Comparison of ENCODE assay signal across 12 cellular contexts in the genomic region with DNA sequence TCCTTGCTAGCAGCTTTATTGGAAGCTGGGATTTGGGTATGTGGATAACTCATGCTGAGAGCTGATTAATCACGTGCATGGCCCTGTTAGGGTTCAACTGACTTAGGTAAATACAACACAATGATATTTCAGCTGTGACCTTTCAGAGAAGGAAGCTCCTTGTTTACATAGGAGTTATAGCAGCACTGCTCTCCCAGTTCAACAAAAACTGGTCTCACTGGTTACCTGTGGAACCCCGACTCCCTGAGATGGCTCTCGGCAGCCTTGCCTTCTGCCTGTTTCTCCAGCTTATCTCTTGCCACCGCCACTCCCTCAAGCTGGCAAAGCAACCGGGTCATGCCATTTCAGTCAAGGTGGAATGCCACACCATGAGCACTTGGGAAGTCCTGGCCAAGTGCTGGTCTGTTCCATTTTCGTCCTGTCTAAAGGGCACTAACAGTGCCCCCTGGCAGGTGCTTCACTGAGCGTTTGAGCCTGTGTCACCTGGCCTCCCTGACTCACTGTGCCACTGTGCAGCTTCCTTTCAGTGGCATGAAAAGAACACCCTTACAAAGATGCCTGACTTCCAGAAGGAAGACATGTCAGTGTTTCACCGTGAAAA. TPM values are rescaled to one million over a fixed set of nuclear protein-coding genes. Genes with fewer than 3 reads are reported as not detected.
DNase-seq lines count a peak whose midpoint lies in the region; ATAC-seq, FAIRE-seq and TF ChIP-seq lines count a peak whose summit lies in the region.
"Had no signal": no experiment of that assay in that cellular context is flagged by ENCODE, and none has a peak within 500 bp of the region (broad histone marks: within the 10 kb centered on the region; RNA-seq: fewer than 3 reads in every experiment).

No MANE protein-coding gene starts in this region.

- H3K9me3 Mint-ChIP-seq in CD4-positive, CD25-positive, alpha-beta regulatory T cell: no peaks in the 10 kb centered on the region
- H3K9me3 Mint-ChIP-seq: stimulated activated naive CD8-positive, alpha-beta T cell treated with anti-CD3 and anti-CD28 coated beads, Interleukin-15, Interleukin-2, amounts not matched to agents 100 ng/mL and 50 ng/mL, for 24 hours; T-helper 1 cell treated with Interleukin-12 subunit alpha and Interleukin-12 subunit beta and Interleukin-4 antibody, amounts not matched to agents 30 μg/mL and 1 μg/mL, for 36 hours had no signal

- no peak for DNase-seq in CD4-positive, CD25-positive, alpha-beta regulatory T cell
- DNase-seq in NCI-H146 (lab: John Stamatoyannopoulos, UW) (peak; percentile 84), caudate nucleus (lab: John Stamatoyannopoulos, UW) (peak in 21 of 61 donors; percentile 9 to 90 (median 30)), lung (ENCODE audit: low spot score) (peak; percentile 60), GM12892 (ENCODE audit: insufficient read length) (no peak), GM19240 (ENCODE audit: insufficient read length, low spot score) (no peak), NCI-H1694 (lab: John Stamatoyannopoulos, UW) (no peak)
- DNase-seq in stimulated activated CD4-positive, alpha-beta T cell treated with anti-CD3 and anti-CD28 coated beads, Interleukin-4, amount 100 ng/mL, for 1 hour: no peak

- ATAC-seq in CD4-positive, CD25-positive, alpha-beta regulatory T cell (ENCODE audit: low read depth in 2 of 2): peak in 1 of 2 donors; percentile 40
- ATAC-seq in lung (ENCODE audit: insufficient read depth, low FRiP score): peak; percentile 65

- no peaks in the 10 kb centered on the region for H3K27me3 Mint-ChIP-seq in CD4-positive, CD25-positive, alpha-beta regulatory T cell
- H3K27me3 Mint-ChIP-seq: stimulated activated naive CD8-positive, alpha-beta T cell treated with anti-CD3 and anti-CD28 coated beads, Interleukin-15, Interleukin-2, amounts not matched to agents 100 ng/mL and 50 ng/mL, for 24 hours had no signal

- H3K4me3 Mint-ChIP-seq in CD4-positive, CD25-positive, alpha-beta regulatory T cell: no peak overlapping the region
- H3K4me3 Mint-ChIP-seq: stimulated activated naive CD8-positive, alpha-beta T cell treated with anti-CD3 and anti-CD28 coated beads, Interleukin-15, Interleukin-2, amounts not matched to agents 100 ng/mL and 50 ng/mL, for 24 hours; T-helper 1 cell treated with Interleukin-12 subunit alpha and Interleukin-12 subunit beta and Interleukin-4 antibody, amounts not matched to agents 30 μg/mL and 1 μg/mL, for 36 hours had no signal

- H3K27ac Mint-ChIP-seq in CD4-positive, CD25-positive, alpha-beta regulatory T cell: peak overlapping the region in 2 of 3 donors; percentile 5 to 62
- H3K27ac Mint-ChIP-seq: stimulated activated naive CD8-positive, alpha-beta T cell treated with anti-CD3 and anti-CD28 coated beads, Interleukin-15, Interleukin-2, amounts not matched to agents 100 ng/mL and 50 ng/mL, for 24 hours; T-helper 1 cell treated with Interleukin-12 subunit alpha and Interleukin-12 subunit beta and Interleukin-4 antibody, amounts not matched to agents 30 μg/mL and 1 μg/mL, for 36 hours had no signal

- H3K4me1 ChIP-seq in CD4-positive, CD25-positive, alpha-beta regulatory T cell (ENCODE audit: control insufficient read depth, insufficient read depth, low read length, poor library complexity, severe bottlenecking): peaks cover 3% of the 10 kb centered on the region
- H3K4me1 ChIP-seq in lung (ENCODE audit: control insufficient read depth in 2 of 2, insufficient read depth in 2 of 2, low read length in 2 of 2): peaks cover 0 to 8% of the 10 kb centered on the region in 2 donors

- peaks cover 0 to 14% (median 12%) of the 10 kb centered on the region in 4 donors for H3K4me1 Mint-ChIP-seq in CD4-positive, CD25-positive, alpha-beta regulatory T cell

- TF ChIP-seq CTCF in lung (IDR thresholded peaks at IDR 0.05; ENCODE audit: control extremely low read depth, extremely low read depth): no peak

- H3K36me3 Mint-ChIP-seq in CD4-positive, CD25-positive, alpha-beta regulatory T cell: peaks cover 24% of the 10 kb centered on the region

- H3K27me3 ChIP-seq in CD4-positive, CD25-positive, alpha-beta regulatory T cell (ENCODE audit: control insufficient read depth, insufficient read depth, low read length): no peaks in the 10 kb centered on the region
- H3K27me3 ChIP-seq in lung (ENCODE audit: control insufficient read depth, insufficient read depth): no peaks in the 10 kb centered on the region
- H3K27me3 ChIP-seq: BLaER1 treated with 17β-estradiol and CSF1 and Interleukin-3, amounts not matched to agents 10 nM and 100 nM had no signal

- FAIRE-seq in GM12892 (lab: Jason Lieb, UNC): no peak
- FAIRE-seq: GM18507 had no signal

- H3K27ac ChIP-seq in CD4-positive, CD25-positive, alpha-beta regulatory T cell (ENCODE audit: insufficient read depth, low read length, poor library complexity, severe bottlenecking): no peak overlapping the region
- H3K27ac ChIP-seq in caudate nucleus (ENCODE audit: low read depth, low read length): peak overlapping the region; percentile 58
- peak overlapping the region; percentile 20 to 60 for H3K27ac ChIP-seq in lung (ENCODE audit: low read depth in 1 of 2, low read length in 1 of 2)
- H3K27ac ChIP-seq: BLaER1 treated with 17β-estradiol and CSF1 and Interleukin-3, amounts not matched to agents 10 nM and 100 nM had no signal

- peaks cover 10% of the 10 kb centered on the region for H3K36me3 ChIP-seq in CD4-positive, CD25-positive, alpha-beta regulatory T cell (ENCODE audit: control insufficient read depth, insufficient read depth, low read length)
- no peaks in the 10 kb centered on the region for H3K36me3 ChIP-seq in lung (ENCODE audit: control insufficient read depth in 2 of 2, insufficient read depth in 2 of 2, low read length in 2 of 2)

- no peaks in the 10 kb centered on the region for H3K9me3 ChIP-seq in CD4-positive, CD25-positive, alpha-beta regulatory T cell (ENCODE audit: control insufficient read depth in 2 of 2, low read length in 2 of 2)
- no peaks in the 10 kb centered on the region for H3K9me3 ChIP-seq in lung (ENCODE audit: control insufficient read depth in 2 of 2, insufficient read depth in 1 of 2, low read length in 1 of 2)
- H3K9me3 ChIP-seq: BLaER1 treated with 17β-estradiol and CSF1 and Interleukin-3, amounts not matched to agents 10 nM and 100 nM had no signal

- TF ChIP-seq POLR2A in GM12892 (IDR thresholded peaks at IDR 0.05; ENCODE audit: low read depth, low read length): no peak

- no peak overlapping the region for H3K4me3 ChIP-seq in CD4-positive, CD25-positive, alpha-beta regulatory T cell (ENCODE audit: low read depth, low read length)
- H3K4me3 ChIP-seq in lung: no peak overlapping the region
- H3K4me3 ChIP-seq: BLaER1 treated with 17β-estradiol and CSF1 and Interleukin-3, amounts not matched to agents 10 nM and 100 nM had no signal

- WGBS in lung, 2 donors: 52 to 72% methylated on average over 8 of the region's 8 CpGs

RNA-seq across cellular contexts. Expression of a gene that starts 31.6 kb away (rescaled TPM):
- 34.6 TPM for total RNA-seq in CD4-positive, CD25-positive, alpha-beta regulatory T cell
- polyA plus RNA-seq in CD4-positive, CD25-positive, alpha-beta regulatory T cell: 1 to 10 TPM; 3.5 to 9.1 (median 6.3) TPM
- 10 to 100 TPM; 14.4 to 23.7 TPM for total RNA-seq in lung
- 1 to 10 TPM; 5.2 to 8.0 TPM for polyA plus RNA-seq in lung
- polyA plus RNA-seq in GM12892 (2012; ENCODE audit: missing spikeins): 3.2 TPM

RNA-seq across cellular contexts. Expression of a gene that starts 53.3 kb away (rescaled TPM):
- 1.8 TPM for total RNA-seq in CD4-positive, CD25-positive, alpha-beta regulatory T cell
- polyA plus RNA-seq in CD4-positive, CD25-positive, alpha-beta regulatory T cell: 10 to 100 TPM in 3 of 4 donors, 1 to 10 TPM in 1; 4.7 to 13.2 (median 10.8) TPM
- 1 to 10 TPM in 1 of 2 donors, under 1 TPM in 1; 0.23 to 5.1 TPM for total RNA-seq in lung
- polyA plus RNA-seq in lung: 1 to 10 TPM; 4.2 to 9.0 TPM
- 2.6 TPM for polyA plus RNA-seq in GM12892 (2012; ENCODE audit: missing spikeins)

Comparison
In these comparisons a context has a peak if more than half of its experiments do, and no peak if none do; other contexts are left out.
1. DNase-seq: peak in NCI-H146 (single experiment) and lung (single experiment); none in CD4-positive, CD25-positive, alpha-beta regulatory T cell (0 of 3), GM12892 (single experiment), GM19240 (single experiment), NCI-H1694 (single experiment) and stimulated activated CD4-positive, alpha-beta T cell treated with anti-CD3 and anti-CD28 coated beads, Interleukin-4, amount 100 ng/mL, for 1 hour (single experiment).